In the genomic region with DNA sequence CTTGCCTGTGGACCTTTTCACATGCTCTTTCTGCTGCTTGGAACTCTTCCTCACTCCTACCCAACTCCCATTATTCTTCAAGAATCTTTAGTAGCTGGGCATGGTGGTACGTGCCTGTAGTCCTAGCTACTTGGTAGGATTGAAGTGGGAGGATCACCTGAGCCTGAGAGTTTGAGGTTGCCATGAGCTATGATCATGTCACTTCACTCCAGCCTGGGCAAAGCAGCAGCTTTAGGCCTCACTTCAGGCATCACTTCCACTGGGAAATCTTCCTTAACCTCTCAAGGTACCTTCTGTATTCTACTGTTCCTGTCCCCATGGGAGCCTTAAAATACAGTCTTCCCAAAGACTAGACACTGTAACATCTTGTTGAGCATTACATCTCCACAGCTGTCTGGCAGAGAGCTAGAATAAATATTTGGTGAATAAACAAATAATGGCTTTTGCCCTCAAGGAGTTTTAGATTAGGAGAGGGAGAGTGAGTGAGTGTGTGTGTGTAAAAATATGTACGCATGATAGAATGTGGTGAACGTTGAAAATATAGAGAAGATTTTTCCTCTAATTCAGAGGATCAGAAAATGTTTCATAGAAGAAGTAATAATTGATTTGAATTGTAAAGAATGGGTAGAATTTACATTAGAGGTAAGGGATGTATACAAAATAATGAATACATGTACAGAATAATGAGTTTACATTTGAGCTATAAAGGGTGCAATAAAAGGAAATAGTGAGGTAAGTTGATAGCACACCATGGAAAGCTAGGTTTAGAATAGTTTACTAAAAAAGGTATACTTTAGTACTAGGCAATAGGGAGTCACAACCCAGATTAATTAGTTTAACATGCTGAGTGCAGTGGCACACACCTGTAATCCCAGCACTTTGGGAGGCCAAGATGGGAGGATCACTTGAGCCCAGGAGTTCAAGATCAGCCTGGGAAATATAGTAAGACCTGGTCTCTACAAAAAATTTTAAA, we compare ENCODE assay signal across 3 cellular contexts.
TF ChIP-seq lines count a peak whose summit lies in the region.

No MANE protein-coding gene starts in this region.

TF ChIP-seq in A549, 52 proteins besides CTCF, POLR2A, EP300 and RAD21 (continues in another document):
- TF ChIP-seq, protein P1, sequence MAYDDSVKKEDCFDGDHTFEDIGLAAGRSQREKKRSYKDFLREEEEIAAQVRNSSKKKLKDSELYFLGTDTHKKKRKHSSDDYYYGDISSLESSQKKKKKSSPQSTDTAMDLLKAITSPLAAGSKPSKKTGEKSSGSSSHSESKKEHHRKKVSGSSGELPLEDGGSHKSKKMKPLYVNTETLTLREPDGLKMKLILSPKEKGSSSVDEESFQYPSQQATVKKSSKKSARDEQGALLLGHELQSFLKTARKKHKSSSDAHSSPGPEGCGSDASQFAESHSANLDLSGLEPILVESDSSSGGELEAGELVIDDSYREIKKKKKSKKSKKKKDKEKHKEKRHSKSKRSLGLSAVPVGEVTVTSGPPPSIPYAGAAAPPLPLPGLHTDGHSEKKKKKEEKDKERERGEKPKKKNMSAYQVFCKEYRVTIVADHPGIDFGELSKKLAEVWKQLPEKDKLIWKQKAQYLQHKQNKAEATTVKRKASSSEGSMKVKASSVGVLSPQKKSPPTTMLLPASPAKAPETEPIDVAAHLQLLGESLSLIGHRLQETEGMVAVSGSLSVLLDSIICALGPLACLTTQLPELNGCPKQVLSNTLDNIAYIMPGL (CRISPR knock-in tag; IDR thresholded peaks at IDR 0.05; ENCODE audit: borderline replicate concordance) = no peak
- no peak for TF ChIP-seq CHD4 (IDR thresholded peaks at IDR 0.05; ENCODE audit: borderline replicate concordance)
- no peak for TF ChIP-seq RCOR1 (IDR thresholded peaks at IDR 0.05; ENCODE audit: low read depth, low read length)
- no peak for TF ChIP-seq CHD2 (IDR thresholded peaks at IDR 0.05; ENCODE audit: low read length, partially characterized antibody)
- TF ChIP-seq ESRRA (IDR thresholded peaks at IDR 0.05; ENCODE audit: borderline replicate concordance, low read length) = no peak
- TF ChIP-seq, protein P2, sequence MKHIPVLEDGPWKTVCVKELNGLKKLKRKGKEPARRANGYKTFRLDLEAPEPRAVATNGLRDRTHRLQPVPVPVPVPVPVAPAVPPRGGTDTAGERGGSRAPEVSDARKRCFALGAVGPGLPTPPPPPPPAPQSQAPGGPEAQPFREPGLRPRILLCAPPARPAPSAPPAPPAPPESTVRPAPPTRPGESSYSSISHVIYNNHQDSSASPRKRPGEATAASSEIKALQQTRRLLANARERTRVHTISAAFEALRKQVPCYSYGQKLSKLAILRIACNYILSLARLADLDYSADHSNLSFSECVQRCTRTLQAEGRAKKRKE (CRISPR knock-in tag; IDR thresholded peaks at IDR 0.05; ENCODE audit: low read depth) = no peak
- no peak for TF ChIP-seq EHMT2 (IDR thresholded peaks at IDR 0.05; ENCODE audit: low read depth)
- no peak for TF ChIP-seq SREBF2 (IDR thresholded peaks at IDR 0.05)
- TF ChIP-seq, protein P3, sequence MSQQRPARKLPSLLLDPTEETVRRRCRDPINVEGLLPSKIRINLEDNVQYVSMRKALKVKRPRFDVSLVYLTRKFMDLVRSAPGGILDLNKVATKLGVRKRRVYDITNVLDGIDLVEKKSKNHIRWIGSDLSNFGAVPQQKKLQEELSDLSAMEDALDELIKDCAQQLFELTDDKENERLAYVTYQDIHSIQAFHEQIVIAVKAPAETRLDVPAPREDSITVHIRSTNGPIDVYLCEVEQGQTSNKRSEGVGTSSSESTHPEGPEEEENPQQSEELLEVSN (IDR thresholded peaks at IDR 0.05; ENCODE audit: borderline replicate concordance, low read depth) = no peak
- no peak for TF ChIP-seq SMC3 (IDR thresholded peaks at IDR 0.05)
- no peak for TF ChIP-seq HOXA7 (CRISPR knock-in tag; IDR thresholded peaks at IDR 0.05)
- no peak for TF ChIP-seq TP53 (CRISPR knock-in tag; IDR thresholded peaks at IDR 0.05)
- TF ChIP-seq, protein P4, sequence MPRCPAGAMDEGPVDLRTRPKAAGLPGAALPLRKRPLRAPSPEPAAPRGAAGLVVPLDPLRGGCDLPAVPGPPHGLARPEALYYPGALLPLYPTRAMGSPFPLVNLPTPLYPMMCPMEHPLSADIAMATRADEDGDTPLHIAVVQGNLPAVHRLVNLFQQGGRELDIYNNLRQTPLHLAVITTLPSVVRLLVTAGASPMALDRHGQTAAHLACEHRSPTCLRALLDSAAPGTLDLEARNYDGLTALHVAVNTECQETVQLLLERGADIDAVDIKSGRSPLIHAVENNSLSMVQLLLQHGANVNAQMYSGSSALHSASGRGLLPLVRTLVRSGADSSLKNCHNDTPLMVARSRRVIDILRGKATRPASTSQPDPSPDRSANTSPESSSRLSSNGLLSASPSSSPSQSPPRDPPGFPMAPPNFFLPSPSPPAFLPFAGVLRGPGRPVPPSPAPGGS (IDR thresholded peaks at IDR 0.05) = no peak
- TF ChIP-seq PHF8 (IDR thresholded peaks at IDR 0.05; ENCODE audit: borderline replicate concordance, low read depth) = no peak
- TF ChIP-seq JUN (IDR thresholded peaks at IDR 0.05) = no peak

TF ChIP-seq in GM23338, 12 proteins besides CTCF, POLR2A, EP300 and RAD21 (continues in another document):
- TF ChIP-seq, protein P5, sequence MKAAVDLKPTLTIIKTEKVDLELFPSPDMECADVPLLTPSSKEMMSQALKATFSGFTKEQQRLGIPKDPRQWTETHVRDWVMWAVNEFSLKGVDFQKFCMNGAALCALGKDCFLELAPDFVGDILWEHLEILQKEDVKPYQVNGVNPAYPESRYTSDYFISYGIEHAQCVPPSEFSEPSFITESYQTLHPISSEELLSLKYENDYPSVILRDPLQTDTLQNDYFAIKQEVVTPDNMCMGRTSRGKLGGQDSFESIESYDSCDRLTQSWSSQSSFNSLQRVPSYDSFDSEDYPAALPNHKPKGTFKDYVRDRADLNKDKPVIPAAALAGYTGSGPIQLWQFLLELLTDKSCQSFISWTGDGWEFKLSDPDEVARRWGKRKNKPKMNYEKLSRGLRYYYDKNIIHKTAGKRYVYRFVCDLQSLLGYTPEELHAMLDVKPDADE (IDR thresholded peaks at IDR 0.05) = no peak
- TF ChIP-seq ZNF114 (CRISPR knock-in tag; IDR thresholded peaks at IDR 0.05) = no peak
- TF ChIP-seq CREB1 (CRISPR knock-in tag; IDR thresholded peaks at IDR 0.05; ENCODE audit: low read depth) = no peak
- TF ChIP-seq EZH2phosphoT487 (IDR thresholded peaks at IDR 0.05; ENCODE audit: unreplicated experiment) = no peak
- no peak for TF ChIP-seq ZNF331 (CRISPR knock-in tag; IDR thresholded peaks at IDR 0.05; ENCODE audit: low read depth)
- no peak for TF ChIP-seq STAT1 (IDR thresholded peaks at IDR 0.05; ENCODE audit: unreplicated experiment)
- TF ChIP-seq NANOG (IDR thresholded peaks at IDR 0.05; ENCODE audit: borderline replicate concordance) = no peak

TF ChIP-seq in HEK293T, 16 proteins besides CTCF, POLR2A, EP300 and RAD21:
- TF ChIP-seq HDGF (IDR thresholded peaks at IDR 0.05; ENCODE audit: borderline replicate concordance) (no peak), FOXK2 (IDR thresholded peaks at IDR 0.05) (no peak)
